Comparison of ENCODE assay signal across 9 cellular contexts in the genomic region with DNA sequence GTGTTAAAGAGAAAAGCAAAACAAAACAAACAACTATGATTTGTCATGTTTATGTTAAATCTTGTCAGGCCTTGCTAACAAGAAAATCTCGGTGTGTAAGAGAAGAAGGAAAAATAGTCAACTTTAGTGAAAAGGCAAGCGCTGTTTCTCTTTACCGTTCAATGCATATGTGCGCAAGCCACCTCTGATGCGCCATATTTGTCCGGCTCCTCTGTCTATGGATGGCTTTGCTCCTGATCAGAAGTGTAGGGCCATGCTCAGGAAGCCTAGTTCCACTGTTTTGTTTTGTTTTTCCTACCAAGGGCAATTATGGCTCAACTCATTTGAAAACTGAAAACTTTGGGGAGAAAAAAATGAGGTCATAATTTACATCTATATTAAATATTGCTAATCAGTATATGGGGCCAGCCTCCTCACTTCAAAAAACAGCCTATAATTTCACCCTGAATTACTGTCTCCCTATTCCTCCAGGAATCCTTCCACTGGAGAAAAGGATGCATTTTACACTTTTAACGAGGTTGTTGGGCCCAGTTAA. TPM values are rescaled to one million over a fixed set of nuclear protein-coding genes. Genes with fewer than 3 reads are reported as not detected.
DNase-seq lines count a peak whose midpoint lies in the region; ATAC-seq and TF ChIP-seq lines count a peak whose summit lies in the region.
"Had no signal": no experiment of that assay in that cellular context is flagged by ENCODE, and none has a peak within 500 bp of the region (broad histone marks: within the 10 kb centered on the region; RNA-seq: fewer than 3 reads in every experiment).

No MANE protein-coding gene starts in this region.

- ATAC-seq in GM23338 (no peak), gastroesophageal sphincter (no peak), psoas muscle (no peak), HG02759 (IDR thresholded peaks at IDR 0.05; ENCODE audit: unreplicated experiment) (no peak)
- no peak for ATAC-seq in naive thymus-derived CD8-positive, alpha-beta T cell
- ATAC-seq: stimulated activated naive B cell treated with anti-CD40 and anti-IgM and Interleukin-4, amounts not matched to agents 10 μg/mL and 1 μg/mL and 100 μg/mL, for 72 hours had no signal

- peaks cover 56% of the 10 kb centered on the region for H3K4me1 Mint-ChIP-seq in GM23338
- peaks cover 39% of the 10 kb centered on the region for H3K4me1 Mint-ChIP-seq in activated CD4-positive, alpha-beta memory T cell treated with anti-CD3 and anti-CD28 coated beads, Interleukin-2, amount 10 ng/mL, durations not matched to agents 7 days and 5 days
- peaks cover 5 to 32% (median 16%) of the 10 kb centered on the region in 4 donors for H3K4me1 Mint-ChIP-seq in naive thymus-derived CD8-positive, alpha-beta T cell

- intact Hi-C loops in psoas muscle (cut with DNase I), result loop anchor here in 1 of 2 donors (2.0 to 5.0 kb wide), 2 partner anchors 129 to 234 kb away; no protein-coding TSS in a partner anchor

- H3K27ac Mint-ChIP-seq in GM23338, result no peak overlapping the region
- H3K27ac Mint-ChIP-seq in activated CD4-positive, alpha-beta memory T cell treated with anti-CD3 and anti-CD28 coated beads, Interleukin-2, amount 10 ng/mL, durations not matched to agents 7 days and 5 days, result peak overlapping the region; percentile 84
- peak overlapping the region in 1 of 10 donors; percentile 42 for H3K27ac Mint-ChIP-seq in naive thymus-derived CD8-positive, alpha-beta T cell
- H3K27ac Mint-ChIP-seq: stimulated activated naive B cell treated with anti-CD40 and anti-IgM and Interleukin-4, amounts not matched to agents 10 μg/mL and 1 μg/mL and 100 μg/mL, for 72 hours had no signal

- H3K9me3 ChIP-seq in gastroesophageal sphincter (no peaks in the 10 kb centered on the region), psoas muscle (no peaks in the 10 kb centered on the region)

- 60 to 73% methylated on average over 3 to 7 of the region's 7 CpGs for WGBS in gastroesophageal sphincter (ENCODE audit: low coverage in 1 of 2), 2 donors
- 36 to 52% (median 37%) methylated on average over 7 of the region's 7 CpGs for WGBS in psoas muscle, 3 donors

- H3K36me3 Mint-ChIP-seq in GM23338 (ENCODE audit: low read depth), result no peaks in the 10 kb centered on the region; the same call in 2 of the 3 replicates
- peaks cover 83% of the 10 kb centered on the region for H3K36me3 Mint-ChIP-seq in activated CD4-positive, alpha-beta memory T cell treated with anti-CD3 and anti-CD28 coated beads, Interleukin-2, amount 10 ng/mL, durations not matched to agents 7 days and 5 days (ENCODE audit: low read depth)
- peaks cover 0 to 4% (median 3%) of the 10 kb centered on the region in 3 donors for H3K36me3 Mint-ChIP-seq in naive thymus-derived CD8-positive, alpha-beta T cell
- H3K36me3 Mint-ChIP-seq: stimulated activated naive B cell treated with anti-CD40 and anti-IgM and Interleukin-4, amounts not matched to agents 10 μg/mL and 1 μg/mL and 100 μg/mL, for 72 hours had no signal

- H3K27ac ChIP-seq in GM23338 (ENCODE audit: low read depth) (no peak overlapping the region), gastroesophageal sphincter (peak overlapping the region in 3 of 4 donors; percentile 46 to 91 (median 81)), psoas muscle (peak overlapping the region; percentile 95)

- H3K36me3 ChIP-seq in GM23338 (ENCODE audit: insufficient read depth) (no peaks in the 10 kb centered on the region), gastroesophageal sphincter (no peaks in the 10 kb centered on the region), psoas muscle (ENCODE audit: insufficient read depth in 1 of 2, low read depth in 1 of 2) (no peaks in the 10 kb centered on the region)

- H3K27me3 ChIP-seq in GM23338 (ENCODE audit: insufficient read depth) (peaks cover 25% of the 10 kb centered on the region), gastroesophageal sphincter (peaks cover 7% of the 10 kb centered on the region), psoas muscle (ENCODE audit: insufficient read depth in 3 of 3, low read length in 2 of 3) (no peaks in the 10 kb centered on the region)

- no peaks in the 10 kb centered on the region for H3K79me2 ChIP-seq in GM23338 (replicated peaks; ENCODE audit: insufficient read depth)

- H3K4me3 ChIP-seq in GM23338 (no peak overlapping the region), gastroesophageal sphincter (peak overlapping the region; percentile 48 to 74), psoas muscle (peak overlapping the region; percentile 84)

- TF ChIP-seq CTCF in GM23338 (conservative IDR thresholded peaks at IDR 0.05; ENCODE audit: low read depth in 2 of 2), result no peak
- no peak for TF ChIP-seq CTCF in gastroesophageal sphincter (IDR thresholded peaks at IDR 0.05)
- no peak for TF ChIP-seq CTCF in psoas muscle (IDR thresholded peaks at IDR 0.05)

- no peaks in the 10 kb centered on the region for H3K9me2 ChIP-seq in GM23338 (ENCODE audit: insufficient read depth)

- H3K9me3 Mint-ChIP-seq in GM23338, result no peaks in the 10 kb centered on the region
- H3K9me3 Mint-ChIP-seq in activated CD4-positive, alpha-beta memory T cell treated with anti-CD3 and anti-CD28 coated beads, Interleukin-2, amount 10 ng/mL, durations not matched to agents 7 days and 5 days, result no peaks in the 10 kb centered on the region
- no peaks in the 10 kb centered on the region for H3K9me3 Mint-ChIP-seq in naive thymus-derived CD8-positive, alpha-beta T cell
- H3K9me3 Mint-ChIP-seq: stimulated activated naive B cell treated with anti-CD40 and anti-IgM and Interleukin-4, amounts not matched to agents 10 μg/mL and 1 μg/mL and 100 μg/mL, for 72 hours had no signal

- H4K20me1 ChIP-seq in GM23338 (replicated peaks; ENCODE audit: insufficient read depth), result no peaks in the 10 kb centered on the region

- no peak overlapping the region for H2AFZ ChIP-seq in GM23338

- CTCF ChIA-PET in activated CD4-positive, alpha-beta memory T cell treated with anti-CD3 and anti-CD28 coated beads, Interleukin-2, amount 10 ng/mL, durations not matched to agents 7 days and 5 days (lab: Charles Lee), result no interaction called here

- 0 out of 2 replicates have a peak overlapping the region, but pooled peaks have one; percentile 1 for H3K4me2 ChIP-seq in GM23338

- H3K27me3 Mint-ChIP-seq in GM23338 (ENCODE audit: insufficient read depth, low read depth, poor library complexity), result peaks cover 21% of the 10 kb centered on the region
- H3K27me3 Mint-ChIP-seq in activated CD4-positive, alpha-beta memory T cell treated with anti-CD3 and anti-CD28 coated beads, Interleukin-2, amount 10 ng/mL, durations not matched to agents 7 days and 5 days, result no peaks in the 10 kb centered on the region
- H3K27me3 Mint-ChIP-seq in naive thymus-derived CD8-positive, alpha-beta T cell, result peaks cover 14 to 66% (median 36%) of the 10 kb centered on the region in 5 donors

- H3K4me1 ChIP-seq in GM23338 (ENCODE audit: insufficient read depth), result peaks cover 49% of the 10 kb centered on the region
- peaks cover 0 to 12% (median 0%) of the 10 kb centered on the region in 3 donors for H3K4me1 ChIP-seq in gastroesophageal sphincter
- peaks cover 15% of the 10 kb centered on the region for H3K4me1 ChIP-seq in psoas muscle

- H3K4me3 Mint-ChIP-seq in GM23338, result no peak overlapping the region
- peak overlapping the region; percentile 91 for H3K4me3 Mint-ChIP-seq in activated CD4-positive, alpha-beta memory T cell treated with anti-CD3 and anti-CD28 coated beads, Interleukin-2, amount 10 ng/mL, durations not matched to agents 7 days and 5 days
- peak overlapping the region in 4 of 10 donors; percentile 12 to 81 (median 41) for H3K4me3 Mint-ChIP-seq in naive thymus-derived CD8-positive, alpha-beta T cell
- H3K4me3 Mint-ChIP-seq: stimulated activated naive B cell treated with anti-CD40 and anti-IgM and Interleukin-4, amounts not matched to agents 10 μg/mL and 1 μg/mL and 100 μg/mL, for 72 hours had no signal

- no peak for TF ChIP-seq POLR2A in gastroesophageal sphincter (IDR thresholded peaks at IDR 0.05)

- no peak for TF ChIP-seq EP300 in gastroesophageal sphincter (IDR thresholded peaks at IDR 0.05)

- no peaks in the 10 kb centered on the region for H3F3A ChIP-seq in GM23338 (replicated peaks; ENCODE audit: low read depth)

- POLR2A ChIA-PET in activated CD4-positive, alpha-beta memory T cell treated with anti-CD3 and anti-CD28 coated beads, Interleukin-2, amount 10 ng/mL, durations not matched to agents 7 days and 5 days (lab: Charles Lee), result interaction anchor here (1.6 kb wide), 1 partner anchor 316 kb away, joined by 6 read pairs; no protein-coding TSS in a partner anchor
- POLR2A ChIA-PET in naive thymus-derived CD8-positive, alpha-beta T cell (lab: Charles Lee), result no interaction called here

- DNase-seq in GM23338 (ENCODE audit: low spot score) (no peak), psoas muscle (no peak), NCI-H187 (lab: John Stamatoyannopoulos, UW) (no peak), NCI-H2081 treated with DMSO at 0.1 percent for 48 hours (lab: John Stamatoyannopoulos, UW) (no peak)
- DNase-seq in activated CD4-positive, alpha-beta memory T cell treated with anti-CD3 and anti-CD28 coated beads, Interleukin-2, amount 10 ng/mL, durations not matched to agents 7 days and 5 days, result no peak
- DNase-seq in naive thymus-derived CD8-positive, alpha-beta T cell, result no peak
- DNase-seq: stimulated activated naive B cell treated with anti-CD40 and anti-IgM and Interleukin-4, amounts not matched to agents 10 μg/mL and 1 μg/mL and 100 μg/mL, for 72 hours had no signal

TF ChIP-seq in GM23338, 12 proteins besides CTCF, POLR2A, EP300 and RAD21 (continues in another document):
- no peak for TF ChIP-seq ZNF331 (CRISPR knock-in tag; IDR thresholded peaks at IDR 0.05; ENCODE audit: low read depth)
- TF ChIP-seq, protein P1, sequence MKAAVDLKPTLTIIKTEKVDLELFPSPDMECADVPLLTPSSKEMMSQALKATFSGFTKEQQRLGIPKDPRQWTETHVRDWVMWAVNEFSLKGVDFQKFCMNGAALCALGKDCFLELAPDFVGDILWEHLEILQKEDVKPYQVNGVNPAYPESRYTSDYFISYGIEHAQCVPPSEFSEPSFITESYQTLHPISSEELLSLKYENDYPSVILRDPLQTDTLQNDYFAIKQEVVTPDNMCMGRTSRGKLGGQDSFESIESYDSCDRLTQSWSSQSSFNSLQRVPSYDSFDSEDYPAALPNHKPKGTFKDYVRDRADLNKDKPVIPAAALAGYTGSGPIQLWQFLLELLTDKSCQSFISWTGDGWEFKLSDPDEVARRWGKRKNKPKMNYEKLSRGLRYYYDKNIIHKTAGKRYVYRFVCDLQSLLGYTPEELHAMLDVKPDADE (IDR thresholded peaks at IDR 0.05), result no peak

RNA-seq across cellular contexts. Expression of a gene that starts 4.6 kb away (rescaled TPM):
- total RNA-seq in GM23338 (2014; rRNA removed; shearing (Covaris generic)), result 0.89 and 2.5 TPM in 2 replicates
- polyA plus RNA-seq in GM23338 (2016; fragmentation: Nextera tagmentation; extraction: Ambion mirVana) (0.91 and 0.92 TPM in 2 replicates), psoas muscle (10 to 100 TPM in 2 of 3 donors, 1 to 10 TPM in 1; 6.0 to 21.9 (median 13.1) TPM)
- 100 to 1,000 TPM; 279 to 281 TPM for total RNA-seq in activated CD4-positive, alpha-beta memory T cell treated with anti-CD3 and anti-CD28 coated beads, Interleukin-2, amount 10 ng/mL, durations not matched to agents 7 days and 5 days
- total RNA-seq in gastroesophageal sphincter (10 to 100 TPM; 24.8 to 52.0 (median 33.6) TPM), psoas muscle (10 to 100 TPM; 35.2 to 52.3 (median 39.9) TPM)
- 1 to 10 TPM in 1 of 2 experiments, under 1 TPM in 1; 0.74 to 1.0 TPM for total RNA-seq in naive thymus-derived CD8-positive, alpha-beta T cell
- polyA plus RNA-seq in naive thymus-derived CD8-positive, alpha-beta T cell, result under 1 TPM in 2 of 3 donors, not detected in 1; 0.09 to 0.67 TPM

Comparison
In these comparisons a context has a peak if more than half of its experiments do, and no peak if none do; other contexts are left out.
1. RNA of a gene that starts 4.6 kb away (total RNA-seq): 279 to 281 TPM in activated CD4-positive, alpha-beta memory T cell treated with anti-CD3 and anti-CD28 coated beads, Interleukin-2, amount 10 ng/mL, durations not matched to agents 7 days and 5 days; 24.8 to 52.0 TPM in gastroesophageal sphincter, 35.2 to 52.3 TPM in psoas muscle, 0.89 to 2.5 TPM in GM23338 and 0.74 to 1.0 TPM in naive thymus-derived CD8-positive, alpha-beta T cell; every median in the first group is over 4 times any median in the second.